Comparison of ENCODE assay signal across 19 cellular contexts in the genomic region with DNA sequence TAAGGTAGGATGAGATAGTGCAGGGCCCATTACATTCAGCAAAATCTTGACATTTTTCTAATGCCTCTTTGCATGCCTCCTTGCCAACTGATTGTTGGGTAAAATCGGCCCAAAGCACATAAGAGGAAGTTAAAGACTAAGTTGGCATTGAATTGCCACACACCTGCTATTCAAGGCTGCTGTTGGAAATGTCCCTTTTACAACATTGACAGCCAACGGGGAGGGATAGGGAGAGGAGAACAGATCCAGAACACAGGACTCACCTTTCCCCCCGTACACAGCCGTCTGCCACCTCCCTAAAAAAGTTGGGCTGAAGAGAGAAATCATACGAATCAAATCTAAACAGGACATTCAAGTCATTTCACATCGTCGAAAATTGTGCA. TPM values are rescaled to one million over a fixed set of nuclear protein-coding genes. Genes with fewer than 3 reads are reported as not detected.
DNase-seq lines count a peak whose midpoint lies in the region; ATAC-seq and TF ChIP-seq lines count a peak whose summit lies in the region.
"Had no signal": no experiment of that assay in that cellular context is flagged by ENCODE, and none has a peak within 500 bp of the region (broad histone marks: within the 10 kb centered on the region; RNA-seq: fewer than 3 reads in every experiment).

No MANE protein-coding gene starts in this region.

- no peaks in the 10 kb centered on the region for H3K36me3 Mint-ChIP-seq in activated naive CD4-positive, alpha-beta T cell treated with anti-CD3 and anti-CD28 coated beads for 36 hours (ENCODE audit: low read depth)
- H3K36me3 Mint-ChIP-seq: IgD-negative memory B cell had no signal

- H3K4me1 ChIP-seq in iPS-18a (ENCODE audit: control insufficient read depth, low read depth, low read length) (peaks cover 7% of the 10 kb centered on the region), skeletal muscle satellite cell (ENCODE audit: control insufficient read depth, insufficient read depth, low read length) (peaks cover 7% of the 10 kb centered on the region)
- H3K4me1 ChIP-seq: SJCRH30 had no signal

- CTCF ChIA-PET in activated naive CD4-positive, alpha-beta T cell treated with anti-CD3 and anti-CD28 coated beads for 36 hours (lab: Charles Lee) = interaction anchor here (1.4 kb wide), 1 partner anchor 106 kb away, joined by 4 read pairs; no protein-coding TSS in a partner anchor

- no peaks in the 10 kb centered on the region for H3K27me3 ChIP-seq in WERI-Rb-1 (ENCODE audit: insufficient read depth, low read depth, severe bottlenecking)
- H3K27me3 ChIP-seq in iPS-18a (ENCODE audit: control insufficient read depth, insufficient read depth, low read length) = peaks cover 55% of the 10 kb centered on the region
- H3K27me3 ChIP-seq in skeletal muscle satellite cell (ENCODE audit: control insufficient read depth, insufficient read depth, low read length) = peaks cover 27% of the 10 kb centered on the region
- H3K27me3 ChIP-seq: SJCRH30, vagina had no signal

- H3K9me3 Mint-ChIP-seq in activated naive CD4-positive, alpha-beta T cell treated with anti-CD3 and anti-CD28 coated beads for 36 hours = no peaks in the 10 kb centered on the region

- intact Hi-C loops in activated naive CD4-positive, alpha-beta T cell treated with anti-CD3 and anti-CD28 coated beads for 36 hours (cut with micrococcal nuclease) = no loop called here

- no peak for TF ChIP-seq CTCF in WERI-Rb-1 (IDR thresholded peaks at IDR 0.05; ENCODE audit: low read depth, low read length)

- peak overlapping the region; percentile 20 for H3K4me3 Mint-ChIP-seq in activated naive CD4-positive, alpha-beta T cell treated with anti-CD3 and anti-CD28 coated beads for 36 hours
- H3K4me3 Mint-ChIP-seq: IgD-negative memory B cell had no signal

- H3K27ac ChIP-seq in WERI-Rb-1 (no peak overlapping the region), iPS-18a (ENCODE audit: low read length) (no peak overlapping the region)
- H3K27ac ChIP-seq: SJCRH30, vagina had no signal

- ATAC-seq in HG02759 (IDR thresholded peaks at IDR 0.05; ENCODE audit: unreplicated experiment) (no peak), HG03135 (IDR thresholded peaks at IDR 0.05; ENCODE audit: unreplicated experiment) (no peak)

- H3K27ac Mint-ChIP-seq in activated naive CD4-positive, alpha-beta T cell treated with anti-CD3 and anti-CD28 coated beads for 36 hours = no peak overlapping the region
- H3K27ac Mint-ChIP-seq: IgD-negative memory B cell had no signal

- H3K9me3 ChIP-seq in WERI-Rb-1 (ENCODE audit: severe bottlenecking) (no peaks in the 10 kb centered on the region), iPS-18a (ENCODE audit: control insufficient read depth, low read depth, low read length) (no peaks in the 10 kb centered on the region), skeletal muscle satellite cell (replicated peaks; ENCODE audit: low read length) (no peaks in the 10 kb centered on the region)
- H3K9me3 ChIP-seq: SJCRH30, vagina had no signal

- no peak overlapping the region for H3K9ac ChIP-seq in iPS-18a (ENCODE audit: low read length)
- no peak overlapping the region for H3K9ac ChIP-seq in skeletal muscle satellite cell (ENCODE audit: low read depth, low read length)

- H3K4me3 ChIP-seq in WERI-Rb-1 (ENCODE audit: low read depth, low read length) (peak overlapping the region; percentile 23; the same call in 1 of the 2 replicates), iPS-18a (ENCODE audit: low read length) (peak overlapping the region; percentile 61), skeletal muscle satellite cell (ENCODE audit: low read length) (peak overlapping the region; percentile 70)
- H3K4me3 ChIP-seq: GM12878, SJCRH30 had no signal

- peaks cover 44% of the 10 kb centered on the region for H3K27me3 Mint-ChIP-seq in activated naive CD4-positive, alpha-beta T cell treated with anti-CD3 and anti-CD28 coated beads for 36 hours (ENCODE audit: low read depth)

- H3K36me3 ChIP-seq in WERI-Rb-1 = no peaks in the 10 kb centered on the region
- no peaks in the 10 kb centered on the region for H3K36me3 ChIP-seq in iPS-18a (ENCODE audit: control insufficient read depth, low read depth, low read length)
- H3K36me3 ChIP-seq in skeletal muscle satellite cell (ENCODE audit: insufficient read depth, low read length) = no peaks in the 10 kb centered on the region
- H3K36me3 ChIP-seq: SJCRH30, vagina had no signal

- H3K4me1 Mint-ChIP-seq in activated naive CD4-positive, alpha-beta T cell treated with anti-CD3 and anti-CD28 coated beads for 36 hours (ENCODE audit: low read depth) = peaks cover 12% of the 10 kb centered on the region

- no peak for DNase-seq in activated naive CD4-positive, alpha-beta T cell treated with anti-CD3 and anti-CD28 coated beads for 36 hours
- DNase-seq in activated naive CD4-positive, alpha-beta T cell treated with Interleukin-2 at 50 U/mL for 16 hours = no peak
- DNase-seq in WERI-Rb-1 (no peak), NCI-H1694 treated with DMSO at 0.1 percent for 48 hours (lab: John Stamatoyannopoulos, UW) (no peak)
- DNase-seq: activated CD4-positive, CD25-positive, alpha-beta regulatory T cell treated with anti-CD3 and anti-CD28 coated beads, Interleukin-2, amount 50 U/mL, for 72 hours; DMS79; NCI-H1417; occipital lobe; SJCRH30 had no signal

- H3K4me2 ChIP-seq in skeletal muscle satellite cell (ENCODE audit: low read length) = peak overlapping the region; percentile 90

RNA-seq across cellular contexts. Expression of a gene that starts 0.7 kb away (rescaled TPM):
- not detected for total RNA-seq in activated naive CD4-positive, alpha-beta T cell treated with anti-CD3 and anti-CD28 coated beads for 36 hours
- total RNA-seq in skeletal muscle satellite cell (2012; rRNA removed) = 0.22 and 0.25 TPM in 2 replicates
- total RNA-seq: cardiac septum, esophagus mucosa, GM12878, kidney, occipital lobe, SJCRH30, vagina had no signal

RNA-seq across cellular contexts. Expression of a gene that starts 26.1 kb away (rescaled TPM):
- total RNA-seq in activated naive CD4-positive, alpha-beta T cell treated with anti-CD3 and anti-CD28 coated beads for 36 hours = 10 to 100 TPM; 35.8 to 39.3 TPM
- 17.5 and 35.2 TPM in 2 replicates for total RNA-seq in skeletal muscle satellite cell (2012; rRNA removed)
